ENCODE assay signal across 8 cellular contexts in genomic region chr7:158830211-158830723, GRCh38. TPM values are rescaled to one million over a fixed set of nuclear protein-coding genes. Genes with fewer than 3 reads are reported as not detected.
A peak's percentile ranks its signal among the peaks of the same experiment; 100 is the strongest.
DNase-seq lines count a peak whose midpoint lies in the region; ATAC-seq, FAIRE-seq and TF ChIP-seq lines count a peak whose summit lies in the region.

No MANE protein-coding gene starts in this region.

- peaks cover 13 to 15% of the 10 kb centered on the region in 2 donors for H3K4me1 ChIP-seq in gastrocnemius medialis

- H3K36me3 Mint-ChIP-seq in WTC11, result peaks cover 7% of the 10 kb centered on the region
- H3K36me3 Mint-ChIP-seq in glutamatergic neuron (ENCODE audit: unreplicated experiment), result peaks cover under 1% of the 10 kb centered on the region

- peaks cover 10% of the 10 kb centered on the region for H3K27me3 Mint-ChIP-seq in WTC11 (ENCODE audit: low read depth)
- peaks cover 8% of the 10 kb centered on the region for H3K27me3 Mint-ChIP-seq in glutamatergic neuron (ENCODE audit: unreplicated experiment)

- POLR2A ChIA-PET in WTC11 (lab: Charles Lee), result no interaction called here

- H3K4me1 Mint-ChIP-seq in WTC11 (peaks cover 38% of the 10 kb centered on the region), glutamatergic neuron (ENCODE audit: low read depth, unreplicated experiment) (peaks cover 9% of the 10 kb centered on the region)

- H3K27ac ChIP-seq in gastrocnemius medialis, result peak overlapping the region; percentile 96 to 100 (median 100)

- peak overlapping the region; percentile 46 for H3K27ac Mint-ChIP-seq in WTC11
- H3K27ac Mint-ChIP-seq in glutamatergic neuron (ENCODE audit: unreplicated experiment), result peak overlapping the region; percentile 38

- H3K36me3 ChIP-seq in gastrocnemius medialis, result no peaks in the 10 kb centered on the region

- H3K27me3 ChIP-seq in gastrocnemius medialis, result no peaks in the 10 kb centered on the region

- no peak for TF ChIP-seq POLR2A in gastrocnemius medialis (IDR thresholded peaks at IDR 0.05)
- no peak for TF ChIP-seq POLR2A in H54 (IDR thresholded peaks at IDR 0.05; ENCODE audit: low read depth, low read length)

- no peak for FAIRE-seq in H54 (lab: Jason Lieb, UNC)

- CTCF ChIA-PET in WTC11 (lab: Charles Lee), result interaction anchor here (0.6 to 1.1 kb wide), 3 partner anchors 33 to 146 kb away, joined by 3 read pairs; no protein-coding TSS in a partner anchor

- ATAC-seq in WTC11, result no peak
- no peak for ATAC-seq in gastrocnemius medialis
- ATAC-seq in esophagus mucosa, result no peak

- TF ChIP-seq CTCF in GM12865 (IDR thresholded peaks at IDR 0.05; ENCODE audit: insufficient read depth, low read depth, low read length, missing control alignments), result no peak
- no peak for TF ChIP-seq CTCF in WTC11 (IDR thresholded peaks at IDR 0.05)
- no peak for TF ChIP-seq CTCF in glutamatergic neuron (IDR thresholded peaks at IDR 0.05; ENCODE audit: partially characterized antibody, unreplicated experiment)
- TF ChIP-seq CTCF in gastrocnemius medialis (IDR thresholded peaks at IDR 0.05 in 4 of 5, conservative IDR thresholded peaks at IDR 0.05 in 1 of 5), result no peak

- H3K4me3 ChIP-seq in GM12865 (ENCODE audit: low read depth, low read length), result peak overlapping the region; percentile 76
- peak overlapping the region; percentile 79 to 99 (median 92) for H3K4me3 ChIP-seq in gastrocnemius medialis

- in situ Hi-C loops in gastrocnemius medialis (cut with MboI; ENCODE audit: low sequenced_read_pairs in 4 of 4), result loop anchor here in 1 of 4 donors (25.0 kb wide), 1 partner anchor 118 kb away; the partner anchor contains the start of gene NCAPG2

- intact Hi-C loops in gastrocnemius medialis (cut with DNase I; ENCODE audit: low total_unique reads), result no loop called here

- H3K4me3 Mint-ChIP-seq in WTC11 (peak overlapping the region; percentile 73), glutamatergic neuron (ENCODE audit: unreplicated experiment) (peak overlapping the region; percentile 84)

- DNase-seq in GM12865 (ENCODE audit: low read depth) (no peak), WTC11 (ENCODE audit: low spot score) (no peak), glutamatergic neuron (no peak), gastrocnemius medialis (no peak), H54 (ENCODE audit: insufficient read length, low spot score) (no peak), Kasumi-1 (lab: John Stamatoyannopoulos, UW) (no peak)
- DNase-seq in stimulated activated CD4-positive, alpha-beta T cell treated with anti-CD3 and anti-CD28 coated beads, Interleukin-2, amount 100 ng/mL, for 24 hours, result no peak

- no peaks in the 10 kb centered on the region for H3K9me3 Mint-ChIP-seq in WTC11
- H3K9me3 Mint-ChIP-seq in glutamatergic neuron (ENCODE audit: unreplicated experiment), result peaks cover 16% of the 10 kb centered on the region

- no peaks in the 10 kb centered on the region for H3K9me3 ChIP-seq in gastrocnemius medialis

TF ChIP-seq in WTC11, 78 proteins besides CTCF, POLR2A, EP300 and RAD21:
- no peak for TF ChIP-seq MAX (CRISPR knock-in tag; IDR thresholded peaks at IDR 0.05)
- TF ChIP-seq, protein P1, sequence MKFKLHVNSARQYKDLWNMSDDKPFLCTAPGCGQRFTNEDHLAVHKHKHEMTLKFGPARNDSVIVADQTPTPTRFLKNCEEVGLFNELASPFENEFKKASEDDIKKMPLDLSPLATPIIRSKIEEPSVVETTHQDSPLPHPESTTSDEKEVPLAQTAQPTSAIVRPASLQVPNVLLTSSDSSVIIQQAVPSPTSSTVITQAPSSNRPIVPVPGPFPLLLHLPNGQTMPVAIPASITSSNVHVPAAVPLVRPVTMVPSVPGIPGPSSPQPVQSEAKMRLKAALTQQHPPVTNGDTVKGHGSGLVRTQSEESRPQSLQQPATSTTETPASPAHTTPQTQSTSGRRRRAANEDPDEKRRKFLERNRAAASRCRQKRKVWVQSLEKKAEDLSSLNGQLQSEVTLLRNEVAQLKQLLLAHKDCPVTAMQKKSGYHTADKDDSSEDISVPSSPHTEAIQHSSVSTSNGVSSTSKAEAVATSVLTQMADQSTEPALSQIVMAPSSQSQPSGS (CRISPR knock-in tag; IDR thresholded peaks at IDR 0.05; ENCODE audit: borderline replicate concordance, low read depth), result no peak
- no peak for TF ChIP-seq E2F1 (CRISPR knock-in tag; IDR thresholded peaks at IDR 0.05)
- no peak for TF ChIP-seq ETV6 (CRISPR knock-in tag; IDR thresholded peaks at IDR 0.05)
- no peak for TF ChIP-seq FOXP1 (CRISPR knock-in tag; IDR thresholded peaks at IDR 0.05; ENCODE audit: borderline replicate concordance)
TF ChIP-seq in WTC11: peak in this region for 0.

RNA-seq across cellular contexts. Expression of gene ESYT2, which starts 1.0 kb away (rescaled TPM):
- total RNA-seq in WTC11 (2021) (45.1 to 61.1 TPM (median 60.4 TPM) in 3 replicates), glutamatergic neuron (ENCODE audit: unreplicated experiment) (41.9 TPM), gastrocnemius medialis (100 to 1,000 TPM in 1 of 4 donors, 10 to 100 TPM in 3; 67.5 to 106 (median 74.7) TPM), esophagus mucosa (41.4 TPM)

RNA-seq across cellular contexts. Expression of gene DYNC2I1, which starts 26.1 kb away (rescaled TPM):
- total RNA-seq in WTC11 (2021), result 23.4 to 31.1 TPM (median 24.7 TPM) in 3 replicates
- 21.6 TPM for total RNA-seq in glutamatergic neuron (ENCODE audit: unreplicated experiment)
- total RNA-seq in gastrocnemius medialis, result 10 to 100 TPM in 3 of 4 donors, 1 to 10 TPM in 1; 7.8 to 16.6 (median 11.0) TPM
- total RNA-seq in esophagus mucosa, result 6.6 TPM
